Comparison of ENCODE assay signal across 2 cellular contexts in genomic region chr17:41640596-41640995, GRCh38. TPM values are rescaled to one million over a fixed set of nuclear protein-coding genes. Genes with fewer than 3 reads are reported as not detected.
"Had no signal": no experiment of that assay in that cellular context is flagged by ENCODE, and none has a peak within 500 bp of the region (broad histone marks: within the 10 kb centered on the region; RNA-seq: fewer than 3 reads in every experiment).

No MANE protein-coding gene starts in this region.

RNA-seq across cellular contexts. Expression of gene KRT16, which starts 28.0 kb away (rescaled TPM):
- total RNA-seq: LHCN-M2, NCI-H460 had no signal

RNA-seq across cellular contexts. Expression of gene KRT14, which starts 53.9 kb away (rescaled TPM):
- total RNA-seq: LHCN-M2, NCI-H460 had no signal
